Comparison of ENCODE assay signal across 1 cellular context in the genomic region with DNA sequence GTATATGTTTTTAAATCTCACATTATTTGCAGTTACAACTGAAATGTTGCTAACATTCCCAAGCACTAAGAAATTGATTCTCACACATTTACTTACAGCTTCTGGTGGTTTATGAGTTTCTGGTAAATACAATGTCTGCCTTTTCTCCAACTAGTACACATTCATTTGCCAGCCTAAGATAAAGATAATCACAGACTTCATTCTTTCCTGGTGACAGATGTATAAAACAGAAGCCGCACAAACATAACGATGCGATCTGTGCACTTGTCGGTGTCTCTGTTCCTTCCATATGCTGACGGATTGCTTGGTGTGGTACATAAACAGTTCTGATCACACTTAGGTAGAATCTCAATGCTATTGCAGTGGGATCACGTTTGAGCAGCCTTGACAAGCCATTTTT.
TF ChIP-seq lines count a peak whose summit lies in the region.

No MANE protein-coding gene starts in this region.

TF ChIP-seq in SK-N-SH, 30 proteins besides CTCF, POLR2A, EP300 and RAD21 (continued from another document):
- no peak for TF ChIP-seq IRF3 (IDR thresholded peaks at IDR 0.05; ENCODE audit: low read depth, low read length)
- TF ChIP-seq FOXJ3 (CRISPR knock-in tag; IDR thresholded peaks at IDR 0.05): peak; percentile 93
- peak; percentile 42; the same call in 1 of the 2 replicates for TF ChIP-seq MXI1 (IDR thresholded peaks at IDR 0.05; ENCODE audit: low read depth, low read length)
- TF ChIP-seq FOSL2 (IDR thresholded peaks at IDR 0.05; ENCODE audit: borderline replicate concordance, low read depth): no peak
- no peak for TF ChIP-seq EZH2phosphoT487 (IDR thresholded peaks at IDR 0.05; ENCODE audit: borderline replicate concordance, low read depth)
- TF ChIP-seq TCF12 (IDR thresholded peaks at IDR 0.05): peak; percentile 54
- 0 out of 2 replicates have a peak, but pooled peaks have one; percentile 26 for TF ChIP-seq TEAD4 (IDR thresholded peaks at IDR 0.05; ENCODE audit: borderline replicate concordance, insufficient read depth)
- no peak for TF ChIP-seq RXRA (IDR thresholded peaks at IDR 0.05; ENCODE audit: borderline replicate concordance, low read depth)
- peak; percentile 93 for TF ChIP-seq GATA2 (CRISPR knock-in tag; IDR thresholded peaks at IDR 0.05)
